ENCODE assay signal across 18 cellular contexts in genomic region chr14:61331992-61332657, GRCh38. TPM values are rescaled to one million over a fixed set of nuclear protein-coding genes. Genes with fewer than 3 reads are reported as not detected.
DNase-seq lines count a peak whose midpoint lies in the region; ATAC-seq, FAIRE-seq and TF ChIP-seq lines count a peak whose summit lies in the region.
"Had no signal": no experiment of that assay in that cellular context is flagged by ENCODE, and none has a peak within 500 bp of the region (broad histone marks: within the 10 kb centered on the region; RNA-seq: fewer than 3 reads in every experiment).

No MANE protein-coding gene starts in this region.

- no peak for DNase-seq in T-helper 2 cell treated with Interferon-gamma antibody and Interleukin-4, amounts not matched to agents 5 μg/mL and 100 μg/mL, for 36 hours (ENCODE audit: low spot score)
- DNase-seq in T-helper 2 cell (no peak), HEK293T (ENCODE audit: extremely low spot score) (peak; percentile 64), NCI-H82 treated with DMSO at 0.1 percent for 48 hours (lab: John Stamatoyannopoulos, UW; ENCODE audit: unreplicated experiment) (no peak), GM19239 (ENCODE audit: insufficient read length, low spot score) (no peak)
- no peak for DNase-seq in activated naive CD4-positive, alpha-beta T cell treated with anti-CD3 and anti-CD28 coated beads, Interleukin-2, amount 50 U/mL, for 72 hours (ENCODE audit: low spot score in 2 of 2)
- no peak for DNase-seq in naive thymus-derived CD8-positive, alpha-beta T cell
- DNase-seq: 8988T; activated CD8-positive, alpha-beta memory T cell treated with anti-CD3 and anti-CD28 coated beads, Interleukin-2, amount 50 U/mL, for 48 hours; hippocampal formation; NCI-H1048; NCI-H2171 treated with DMSO at 0.1 percent for 48 hours; stimulated activated CD4-positive, alpha-beta T cell treated with anti-CD3 and anti-CD28 coated beads, Interleukin-12 subunit alpha, Interleukin-12 subunit beta, amount 100 ng/mL, for 4 hours had no signal

- H3K4me1 Mint-ChIP-seq in T-helper 2 cell treated with Interferon-gamma antibody and Interleukin-4, amounts not matched to agents 5 μg/mL and 100 μg/mL, for 36 hours (ENCODE audit: low read depth), result peaks cover 75% of the 10 kb centered on the region
- peaks cover 47 to 90% (median 84%) of the 10 kb centered on the region in 4 donors for H3K4me1 Mint-ChIP-seq in naive thymus-derived CD8-positive, alpha-beta T cell

- peaks cover 39% of the 10 kb centered on the region for H3K36me3 Mint-ChIP-seq in T-helper 2 cell treated with Interferon-gamma antibody and Interleukin-4, amounts not matched to agents 5 μg/mL and 100 μg/mL, for 36 hours (ENCODE audit: low read depth)
- H3K36me3 Mint-ChIP-seq in activated naive CD4-positive, alpha-beta T cell treated with anti-CD3 and anti-CD28 coated beads, Interleukin-2, amount 50 U/mL, for 72 hours, result peaks cover 19 to 25% of the 10 kb centered on the region in 2 donors
- H3K36me3 Mint-ChIP-seq in naive thymus-derived CD8-positive, alpha-beta T cell, result peaks cover 0 to 26% (median 26%) of the 10 kb centered on the region in 3 donors

- no peaks in the 10 kb centered on the region for H3K27me3 Mint-ChIP-seq in T-helper 2 cell treated with Interferon-gamma antibody and Interleukin-4, amounts not matched to agents 5 μg/mL and 100 μg/mL, for 36 hours (ENCODE audit: low read depth)
- no peaks in the 10 kb centered on the region for H3K27me3 Mint-ChIP-seq in naive thymus-derived CD8-positive, alpha-beta T cell
- H3K27me3 Mint-ChIP-seq: dendritic cell treated with granulocyte-macrophage colony-stimulating factor and Interleukin-4, amounts not matched to agents 40 ng/mL and 50 ng/mL, for 4 days; progenitor cell of endocrine pancreas had no signal

- H3K9me3 Mint-ChIP-seq in T-helper 2 cell treated with Interferon-gamma antibody and Interleukin-4, amounts not matched to agents 5 μg/mL and 100 μg/mL, for 36 hours, result no peaks in the 10 kb centered on the region
- H3K9me3 Mint-ChIP-seq in activated naive CD4-positive, alpha-beta T cell treated with anti-CD3 and anti-CD28 coated beads, Interleukin-2, amount 50 U/mL, for 72 hours, result no peaks in the 10 kb centered on the region
- H3K9me3 Mint-ChIP-seq in naive thymus-derived CD8-positive, alpha-beta T cell, result no peaks in the 10 kb centered on the region
- H3K9me3 Mint-ChIP-seq: dendritic cell treated with granulocyte-macrophage colony-stimulating factor and Interleukin-4, amounts not matched to agents 40 ng/mL and 50 ng/mL, for 4 days had no signal

- H3K27ac Mint-ChIP-seq in T-helper 2 cell treated with Interferon-gamma antibody and Interleukin-4, amounts not matched to agents 5 μg/mL and 100 μg/mL, for 36 hours, result peak overlapping the region; percentile 95
- H3K27ac Mint-ChIP-seq in activated naive CD4-positive, alpha-beta T cell treated with anti-CD3 and anti-CD28 coated beads, Interleukin-2, amount 50 U/mL, for 72 hours, result peak overlapping the region; percentile 88 to 98
- peak overlapping the region in 9 of 10 donors; percentile 96 to 100 (median 99) for H3K27ac Mint-ChIP-seq in naive thymus-derived CD8-positive, alpha-beta T cell
- H3K27ac Mint-ChIP-seq: dendritic cell treated with granulocyte-macrophage colony-stimulating factor and Interleukin-4, amounts not matched to agents 40 ng/mL and 50 ng/mL, for 4 days; progenitor cell of endocrine pancreas had no signal

- POLR2A ChIA-PET in HEK293T (lab: Yijun Ruan, JAX), result interaction anchor here (0.8 to 1.6 kb wide), 2 partner anchors 56 to 108 kb away, joined by 3 read pairs; no protein-coding TSS in a partner anchor
- POLR2A ChIA-PET in naive thymus-derived CD8-positive, alpha-beta T cell (lab: Charles Lee), result interaction anchor here (0.6 to 14.5 kb wide), 8 partner anchors 9 to 152 kb away, joined by 3 to 259 read pairs (median 6); partner anchors contain the start of gene PRKCH

- H3K4me3 Mint-ChIP-seq in T-helper 2 cell treated with Interferon-gamma antibody and Interleukin-4, amounts not matched to agents 5 μg/mL and 100 μg/mL, for 36 hours, result peak overlapping the region; percentile 79
- peak overlapping the region; percentile 77 to 93 (median 88) for H3K4me3 Mint-ChIP-seq in naive thymus-derived CD8-positive, alpha-beta T cell
- H3K4me3 Mint-ChIP-seq: dendritic cell treated with granulocyte-macrophage colony-stimulating factor and Interleukin-4, amounts not matched to agents 40 ng/mL and 50 ng/mL, for 4 days had no signal

- CTCF ChIA-PET in HEK293T (lab: Yijun Ruan, JAX), result interaction anchor here (0.9 to 1.3 kb wide), 3 partner anchors 10 to 70 kb away, joined by 3 read pairs; partner anchors contain the start of gene PRKCH

- no peak for FAIRE-seq in GM19239 (lab: Jason Lieb, UNC)

- no peak for ATAC-seq in activated naive CD4-positive, alpha-beta T cell treated with anti-CD3 and anti-CD28 coated beads, Interleukin-2, amount 50 U/mL, for 72 hours
- ATAC-seq in naive thymus-derived CD8-positive, alpha-beta T cell, result no peak
- ATAC-seq in GM19023 (IDR thresholded peaks at IDR 0.05; ENCODE audit: unreplicated experiment), result no peak

TF ChIP-seq in HEK293T, 16 proteins besides CTCF, POLR2A, EP300 and RAD21:
- TF ChIP-seq SUZ12 (IDR thresholded peaks at IDR 0.05) (no peak), FOXA1 (IDR thresholded peaks at IDR 0.05) (peak; percentile 96), TARDBP (IDR thresholded peaks at IDR 0.05) (no peak), ARNT (IDR thresholded peaks at IDR 0.05) (peak; percentile 75), SP1 (IDR thresholded peaks at IDR 0.05) (no peak), BHLHE40 (IDR thresholded peaks at IDR 0.05; ENCODE audit: borderline replicate concordance) (no peak), PKNOX1 (IDR thresholded peaks at IDR 0.05) (peak; percentile 98), CTBP1 (IDR thresholded peaks at IDR 0.05; ENCODE audit: borderline replicate concordance) (peak; percentile 99), ELF4 (IDR thresholded peaks at IDR 0.05) (no peak), L3MBTL2 (conservative IDR thresholded peaks at IDR 0.05) (no peak), HDGF (IDR thresholded peaks at IDR 0.05; ENCODE audit: borderline replicate concordance) (no peak), LEF1 (IDR thresholded peaks at IDR 0.05; ENCODE audit: borderline replicate concordance) (peak; percentile 65; the same call in 1 of the 2 replicates), ZNF384 (IDR thresholded peaks at IDR 0.05) (no peak), FOXK2 (IDR thresholded peaks at IDR 0.05) (no peak), NFRKB (IDR thresholded peaks at IDR 0.05) (no peak), FOXM1 (IDR thresholded peaks at IDR 0.05; ENCODE audit: borderline replicate concordance) (peak; percentile 51; the same call in 1 of the 2 replicates)

RNA-seq across cellular contexts. Expression of gene PRKCH, which starts 10.7 kb away (rescaled TPM):
- total RNA-seq in activated naive CD4-positive, alpha-beta T cell treated with anti-CD3 and anti-CD28 coated beads, Interleukin-2, amount 50 U/mL, for 72 hours, result 100 to 1,000 TPM; 131 to 216 TPM
- total RNA-seq in naive thymus-derived CD8-positive, alpha-beta T cell, result 100 to 1,000 TPM; 284 to 306 TPM
- 100 to 1,000 TPM; 184 to 264 (median 209) TPM for polyA plus RNA-seq in naive thymus-derived CD8-positive, alpha-beta T cell

RNA-seq across cellular contexts. Expression of gene TMEM30B, which starts 51.0 kb away (rescaled TPM):
- 1 to 10 TPM; 1.4 to 2.1 TPM for total RNA-seq in activated naive CD4-positive, alpha-beta T cell treated with anti-CD3 and anti-CD28 coated beads, Interleukin-2, amount 50 U/mL, for 72 hours
- total RNA-seq in naive thymus-derived CD8-positive, alpha-beta T cell, result 1 to 10 TPM; 3.5 to 4.1 TPM
- 1 to 10 TPM; 4.2 to 7.8 (median 6.4) TPM for polyA plus RNA-seq in naive thymus-derived CD8-positive, alpha-beta T cell
- total RNA-seq: Daoy, SJSA1 had no signal
